18 cellular contexts compared by ENCODE assay signal in genomic region chr2:153196378-153197058, GRCh38.
"Had no signal": no experiment of that assay in that cellular context is flagged by ENCODE, and none has a peak within 500 bp of the region (broad histone marks: within the 10 kb centered on the region; RNA-seq: fewer than 3 reads in every experiment).

No MANE protein-coding gene starts in this region.

- H3K27me3 Mint-ChIP-seq: central memory CD8-positive, alpha-beta T cell; progenitor cell of endocrine pancreas had no signal

- H3K4me1 Mint-ChIP-seq: central memory CD8-positive, alpha-beta T cell had no signal

- H3K27ac ChIP-seq: dorsolateral prefrontal cortex, heart left ventricle, left ventricle myocardium inferior, pancreas, right lobe of liver, tibial nerve had no signal

- DNase-seq: cortex of kidney; dorsolateral prefrontal cortex; effector CD8-positive, alpha-beta T cell; heart left ventricle; hippocampal formation; left ventricle myocardium inferior; mucosa of descending colon; naive thymus-derived CD8-positive, alpha-beta T cell; nucleus accumbens; right lobe of liver; stimulated activated CD4-positive, alpha-beta T cell treated with anti-CD3 and anti-CD28 coated beads, Interleukin-15, amount 100 ng/mL, for 24 hours; stimulated activated CD4-positive, alpha-beta T cell treated with anti-CD3 and anti-CD28 coated beads, Interleukin-1b, Interleukin-23, amount 100 ng/mL, for 48 hours; stimulated activated CD4-positive, alpha-beta T cell treated with anti-CD3 and anti-CD28 coated beads, Interleukin-4, amount 100 ng/mL, for 24 hours; stimulated activated naive CD4-positive, alpha-beta T cell treated with Interleukin-2 at 50 U/mL for 16 hours had no signal

- H3K4me3 Mint-ChIP-seq: central memory CD8-positive, alpha-beta T cell; naive thymus-derived CD8-positive, alpha-beta T cell had no signal

- ATAC-seq: naive thymus-derived CD8-positive, alpha-beta T cell; pancreas had no signal

- H3K4me1 ChIP-seq: heart left ventricle, left ventricle myocardium inferior, pancreas, right lobe of liver, tibial nerve had no signal

- H3K27ac Mint-ChIP-seq: progenitor cell of endocrine pancreas had no signal

- H3K36me3 ChIP-seq: heart left ventricle, left ventricle myocardium inferior, pancreas, right lobe of liver, tibial nerve had no signal

- H3K27me3 ChIP-seq: heart left ventricle, pancreas, right lobe of liver, tibial nerve had no signal

- H3K4me3 ChIP-seq: dorsolateral prefrontal cortex, heart left ventricle, left ventricle myocardium inferior, mucosa of descending colon, pancreas, right lobe of liver, tibial nerve had no signal

- H3K9me3 ChIP-seq: mucosa of descending colon, pancreas, right lobe of liver had no signal
